In the genomic region with DNA sequence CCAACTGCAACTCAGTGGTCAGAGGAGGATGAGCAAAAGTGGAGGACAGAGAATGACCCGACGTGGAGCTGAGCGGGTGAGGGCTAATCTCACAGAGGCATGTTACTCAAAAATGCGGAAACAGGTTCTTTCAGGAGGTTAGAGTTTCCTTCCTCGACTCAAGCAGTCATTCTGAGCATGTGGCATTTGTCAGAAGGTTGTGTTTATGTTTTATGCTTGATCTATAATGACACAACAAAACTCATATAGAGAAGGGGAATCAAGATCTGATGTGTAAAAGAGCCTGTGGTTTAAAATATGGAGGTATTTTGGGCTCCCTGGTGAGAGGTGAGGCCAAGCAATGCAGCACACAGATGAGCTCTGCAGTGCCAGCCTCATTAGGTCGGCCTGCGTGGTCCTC, we compare ENCODE assay signal across 11 cellular contexts.
DNase-seq lines count a peak whose midpoint lies in the region; ATAC-seq and TF ChIP-seq lines count a peak whose summit lies in the region.
"Had no signal": no experiment of that assay in that cellular context is flagged by ENCODE, and none has a peak within 500 bp of the region (broad histone marks: within the 10 kb centered on the region; RNA-seq: fewer than 3 reads in every experiment).

No MANE protein-coding gene starts in this region.

- no peaks in the 10 kb centered on the region for H3K36me3 Mint-ChIP-seq in activated T-cell treated with anti-CD3 and anti-CD28 coated beads, Interleukin-2, amount 50 U/mL, for 4 hours (ENCODE audit: insufficient read depth)
- no peaks in the 10 kb centered on the region for H3K36me3 Mint-ChIP-seq in stimulated activated effector memory CD8-positive, alpha-beta T cell treated with anti-CD3 and anti-CD28 coated beads, Interleukin-12 subunit alpha, Interleukin-12 subunit beta, amount 100 ng/mL, for 72 hours
- H3K36me3 Mint-ChIP-seq in natural killer cell: peaks cover 10% of the 10 kb centered on the region

- no peak overlapping the region for H3K27ac Mint-ChIP-seq in stimulated activated effector memory CD8-positive, alpha-beta T cell treated with anti-CD3 and anti-CD28 coated beads, Interleukin-12 subunit alpha, Interleukin-12 subunit beta, amount 100 ng/mL, for 72 hours
- no peak overlapping the region for H3K27ac Mint-ChIP-seq in natural killer cell
- H3K27ac Mint-ChIP-seq: activated T-helper 2 cell treated with anti-CD3 and anti-CD28 coated beads, Interferon-gamma antibody, Interleukin-2, Interleukin-4, amounts not matched to agents 10 μg/mL and 5 μg/mL and 100 μg/mL, durations not matched to agents 14 hours and 24 hours and 36 hours had no signal

- peak; percentile 42 to 44 for ATAC-seq in activated T-cell treated with anti-CD3 and anti-CD28 coated beads, Interleukin-2, amount 50 U/mL, for 4 hours
- peak; percentile 62 for ATAC-seq in HG02588 (IDR thresholded peaks at IDR 0.05; ENCODE audit: unreplicated experiment)
- peak; percentile 63 for ATAC-seq in HG03521 (IDR thresholded peaks at IDR 0.05; ENCODE audit: unreplicated experiment)
- ATAC-seq in stimulated activated effector memory CD8-positive, alpha-beta T cell treated with anti-CD3 and anti-CD28 coated beads, Interleukin-12 subunit alpha, Interleukin-12 subunit beta, amount 100 ng/mL, for 72 hours: peak; percentile 61
- ATAC-seq in natural killer cell: no peak
- ATAC-seq: PC-3 had no signal

- peaks cover 12% of the 10 kb centered on the region for H3K27me3 Mint-ChIP-seq in activated T-cell treated with anti-CD3 and anti-CD28 coated beads, Interleukin-2, amount 50 U/mL, for 4 hours (ENCODE audit: low read depth)
- H3K27me3 Mint-ChIP-seq in natural killer cell (ENCODE audit: low read depth in 2 of 2): peaks cover 12 to 28% of the 10 kb centered on the region in 2 donors

- H3K4me1 Mint-ChIP-seq in activated T-cell treated with anti-CD3 and anti-CD28 coated beads, Interleukin-2, amount 50 U/mL, for 4 hours (ENCODE audit: low read depth): peaks cover 10% of the 10 kb centered on the region
- H3K4me1 Mint-ChIP-seq in stimulated activated effector memory CD8-positive, alpha-beta T cell treated with anti-CD3 and anti-CD28 coated beads, Interleukin-12 subunit alpha, Interleukin-12 subunit beta, amount 100 ng/mL, for 72 hours: peaks cover 3% of the 10 kb centered on the region
- peaks cover 0 to 2% of the 10 kb centered on the region in 2 donors for H3K4me1 Mint-ChIP-seq in natural killer cell

- DNase-seq in activated T-cell treated with anti-CD3 and anti-CD28 coated beads, Interleukin-2, amount 50 U/mL, for 4 hours: no peak
- DNase-seq in activated T-cell treated with anti-CD3 and anti-CD28 coated beads for 4 hours (no peak), HPDE6-E6E7 (ENCODE audit: extremely low spot score) (no peak), natural killer cell (no peak)
- no peak for DNase-seq in stimulated activated effector memory CD8-positive, alpha-beta T cell treated with anti-CD3 and anti-CD28 coated beads, Interleukin-12 subunit alpha, Interleukin-12 subunit beta, amount 100 ng/mL, for 72 hours (ENCODE audit: low spot score in 2 of 2)
- no peak for DNase-seq in stimulated activated CD4-positive, alpha-beta T cell treated with anti-CD3 and anti-CD28 coated beads, Interleukin-2, amount 100 ng/mL, for 48 hours
- DNase-seq: cortex of kidney, PC-3 had no signal

- TF ChIP-seq CTCF in natural killer cell (IDR thresholded peaks at IDR 0.05): no peak

- H3K4me3 Mint-ChIP-seq in activated T-cell treated with anti-CD3 and anti-CD28 coated beads, Interleukin-2, amount 50 U/mL, for 4 hours: no peak overlapping the region
- no peak overlapping the region for H3K4me3 Mint-ChIP-seq in stimulated activated effector memory CD8-positive, alpha-beta T cell treated with anti-CD3 and anti-CD28 coated beads, Interleukin-12 subunit alpha, Interleukin-12 subunit beta, amount 100 ng/mL, for 72 hours
- H3K4me3 Mint-ChIP-seq in natural killer cell: no peak overlapping the region

- H3K9me3 Mint-ChIP-seq in activated T-cell treated with anti-CD3 and anti-CD28 coated beads, Interleukin-2, amount 50 U/mL, for 4 hours: peaks cover 10% of the 10 kb centered on the region
- H3K9me3 Mint-ChIP-seq in stimulated activated effector memory CD8-positive, alpha-beta T cell treated with anti-CD3 and anti-CD28 coated beads, Interleukin-12 subunit alpha, Interleukin-12 subunit beta, amount 100 ng/mL, for 72 hours: peaks cover 7% of the 10 kb centered on the region
- peaks cover 6 to 7% of the 10 kb centered on the region in 2 donors for H3K9me3 Mint-ChIP-seq in natural killer cell

- intact Hi-C loops in natural killer cell (cut with micrococcal nuclease): loop anchor here (10.0 kb wide), 1 partner anchor 1619 kb away; no protein-coding TSS in a partner anchor

Comparison
In these comparisons a context has a peak if more than half of its experiments do, and no peak if none do; other contexts are left out.
1. ATAC-seq: peak in activated T-cell treated with anti-CD3 and anti-CD28 coated beads, Interleukin-2, amount 50 U/mL, for 4 hours (2 of 2), HG02588 (single experiment), HG03521 (single experiment) and stimulated activated effector memory CD8-positive, alpha-beta T cell treated with anti-CD3 and anti-CD28 coated beads, Interleukin-12 subunit alpha, Interleukin-12 subunit beta, amount 100 ng/mL, for 72 hours (single experiment); none in natural killer cell (0 of 3).